Comparison of ENCODE assay signal across 1 cellular context in the genomic region with DNA sequence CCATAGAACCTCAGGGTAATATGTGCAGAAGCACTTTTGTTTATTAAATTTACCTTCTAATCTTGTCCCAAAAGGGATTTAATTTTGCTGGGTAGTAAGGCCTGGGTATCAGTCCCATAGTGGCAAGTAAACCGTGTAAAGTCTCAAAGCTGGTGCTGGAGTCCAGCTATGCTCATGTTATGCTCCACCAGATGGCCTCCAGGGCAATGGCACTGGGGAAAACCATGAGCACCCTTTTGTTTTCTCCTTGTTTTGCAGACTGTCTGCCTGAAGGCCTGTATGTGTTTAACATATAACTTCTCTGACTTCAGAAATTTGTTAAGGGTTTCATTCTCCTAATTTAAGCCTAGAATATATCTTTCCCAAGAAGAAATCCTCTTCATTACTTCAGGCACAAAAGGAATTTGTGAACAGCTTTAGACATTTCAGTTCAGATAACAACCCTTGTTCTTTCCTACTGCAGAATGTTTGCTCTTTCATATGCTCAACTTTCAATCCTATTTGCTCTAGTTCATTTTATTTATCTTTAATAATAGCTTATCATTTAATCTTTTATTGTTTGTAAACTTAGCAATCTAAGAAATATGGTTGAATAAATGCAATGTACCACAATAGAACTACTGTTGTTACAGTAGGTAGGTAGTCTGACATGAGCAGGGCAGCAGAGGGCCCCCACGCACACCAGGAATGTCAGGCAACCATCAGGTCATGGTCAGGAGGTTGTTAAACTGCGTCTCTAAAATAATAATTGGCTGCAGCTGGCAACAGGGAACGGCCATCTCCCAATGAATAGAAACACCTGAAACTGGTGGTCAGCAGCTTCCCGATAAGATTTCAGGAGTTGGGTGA.
TF ChIP-seq lines count a peak whose summit lies in the region.

No MANE protein-coding gene starts in this region.

TF ChIP-seq in GM23338, 12 proteins besides CTCF, POLR2A, EP300 and RAD21 (continued from another document):
- TF ChIP-seq, protein P1, sequence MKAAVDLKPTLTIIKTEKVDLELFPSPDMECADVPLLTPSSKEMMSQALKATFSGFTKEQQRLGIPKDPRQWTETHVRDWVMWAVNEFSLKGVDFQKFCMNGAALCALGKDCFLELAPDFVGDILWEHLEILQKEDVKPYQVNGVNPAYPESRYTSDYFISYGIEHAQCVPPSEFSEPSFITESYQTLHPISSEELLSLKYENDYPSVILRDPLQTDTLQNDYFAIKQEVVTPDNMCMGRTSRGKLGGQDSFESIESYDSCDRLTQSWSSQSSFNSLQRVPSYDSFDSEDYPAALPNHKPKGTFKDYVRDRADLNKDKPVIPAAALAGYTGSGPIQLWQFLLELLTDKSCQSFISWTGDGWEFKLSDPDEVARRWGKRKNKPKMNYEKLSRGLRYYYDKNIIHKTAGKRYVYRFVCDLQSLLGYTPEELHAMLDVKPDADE (IDR thresholded peaks at IDR 0.05), result no peak
- TF ChIP-seq, protein P2, sequence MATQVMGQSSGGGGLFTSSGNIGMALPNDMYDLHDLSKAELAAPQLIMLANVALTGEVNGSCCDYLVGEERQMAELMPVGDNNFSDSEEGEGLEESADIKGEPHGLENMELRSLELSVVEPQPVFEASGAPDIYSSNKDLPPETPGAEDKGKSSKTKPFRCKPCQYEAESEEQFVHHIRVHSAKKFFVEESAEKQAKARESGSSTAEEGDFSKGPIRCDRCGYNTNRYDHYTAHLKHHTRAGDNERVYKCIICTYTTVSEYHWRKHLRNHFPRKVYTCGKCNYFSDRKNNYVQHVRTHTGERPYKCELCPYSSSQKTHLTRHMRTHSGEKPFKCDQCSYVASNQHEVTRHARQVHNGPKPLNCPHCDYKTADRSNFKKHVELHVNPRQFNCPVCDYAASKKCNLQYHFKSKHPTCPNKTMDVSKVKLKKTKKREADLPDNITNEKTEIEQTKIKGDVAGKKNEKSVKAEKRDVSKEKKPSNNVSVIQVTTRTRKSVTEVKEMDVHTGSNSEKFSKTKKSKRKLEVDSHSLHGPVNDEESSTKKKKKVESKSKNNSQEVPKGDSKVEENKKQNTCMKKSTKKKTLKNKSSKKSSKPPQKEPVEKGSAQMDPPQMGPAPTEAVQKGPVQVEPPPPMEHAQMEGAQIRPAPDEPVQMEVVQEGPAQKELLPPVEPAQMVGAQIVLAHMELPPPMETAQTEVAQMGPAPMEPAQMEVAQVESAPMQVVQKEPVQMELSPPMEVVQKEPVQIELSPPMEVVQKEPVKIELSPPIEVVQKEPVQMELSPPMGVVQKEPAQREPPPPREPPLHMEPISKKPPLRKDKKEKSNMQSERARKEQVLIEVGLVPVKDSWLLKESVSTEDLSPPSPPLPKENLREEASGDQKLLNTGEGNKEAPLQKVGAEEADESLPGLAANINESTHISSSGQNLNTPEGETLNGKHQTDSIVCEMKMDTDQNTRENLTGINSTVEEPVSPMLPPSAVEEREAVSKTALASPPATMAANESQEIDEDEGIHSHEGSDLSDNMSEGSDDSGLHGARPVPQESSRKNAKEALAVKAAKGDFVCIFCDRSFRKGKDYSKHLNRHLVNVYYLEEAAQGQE (IDR thresholded peaks at IDR 0.05; ENCODE audit: unreplicated experiment), result no peak
- no peak for TF ChIP-seq ZNF331 (CRISPR knock-in tag; IDR thresholded peaks at IDR 0.05; ENCODE audit: low read depth)
- TF ChIP-seq STAT1 (IDR thresholded peaks at IDR 0.05; ENCODE audit: unreplicated experiment), result no peak
- TF ChIP-seq NANOG (IDR thresholded peaks at IDR 0.05; ENCODE audit: borderline replicate concordance), result no peak
